ENCODE assay signal across 8 cellular contexts in the genomic region with DNA sequence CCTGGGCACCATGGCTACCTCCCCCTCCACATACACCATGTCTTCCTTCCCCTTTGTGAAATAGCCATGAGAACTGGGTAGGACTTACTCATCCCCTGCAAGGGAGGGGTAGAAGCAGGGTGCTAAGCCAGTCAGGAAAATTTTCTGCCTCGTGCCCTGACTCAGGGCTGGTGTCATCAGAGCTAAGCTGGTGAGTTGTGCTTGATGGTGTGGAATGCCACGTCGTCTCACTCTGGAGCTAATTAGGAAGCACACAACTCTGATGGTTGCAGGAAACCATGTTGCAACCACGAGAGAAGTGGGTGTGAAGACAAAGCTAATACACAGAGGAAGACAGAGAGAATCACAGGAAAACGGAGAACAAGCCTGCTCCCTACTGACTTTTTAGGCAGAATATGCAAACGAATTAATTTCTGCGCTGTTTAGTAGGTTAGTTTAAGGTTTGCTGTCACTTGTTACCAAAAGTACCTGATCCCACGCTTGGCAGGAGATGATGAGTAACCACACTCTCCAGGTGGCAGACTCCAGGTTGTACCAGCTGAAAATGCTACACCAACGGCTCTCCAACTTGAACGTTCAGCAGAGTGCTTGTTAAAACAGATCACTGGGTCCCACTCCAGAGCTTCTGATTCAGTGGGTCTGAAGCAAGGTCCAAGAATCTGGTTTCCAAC. TPM values are rescaled to one million over a fixed set of nuclear protein-coding genes. Genes with fewer than 3 reads are reported as not detected.
A peak's percentile ranks its signal among the peaks of the same experiment; 100 is the strongest.
DNase-seq lines count a peak whose midpoint lies in the region; ATAC-seq and TF ChIP-seq lines count a peak whose summit lies in the region.

No MANE protein-coding gene starts in this region.

- H3K27me3 ChIP-seq in neutrophil = no peaks in the 10 kb centered on the region

- peak overlapping the region; percentile 95 for H3K27ac ChIP-seq in neutrophil

- H3K4me3 Mint-ChIP-seq in T-cell = peak overlapping the region; percentile 9 to 67 (median 59)
- no peak overlapping the region for H3K4me3 Mint-ChIP-seq in chondrocyte (ENCODE audit: unreplicated experiment)

- H3K36me3 Mint-ChIP-seq in T-cell (peaks cover 27% of the 10 kb centered on the region), chondrocyte (ENCODE audit: low read depth) (peaks cover 6% of the 10 kb centered on the region)

- peaks cover 74 to 79% of the 10 kb centered on the region in 2 experiments for H3K4me1 ChIP-seq in neutrophil (ENCODE audit: control insufficient read depth in 1 of 2, insufficient read depth in 1 of 2, low read depth in 1 of 2, low read length in 1 of 2)

- ATAC-seq in T-cell (replicated peaks in 1 of 4) (peak; percentile 52 to 62 (median 58)), HG02840 (IDR thresholded peaks at IDR 0.05; ENCODE audit: low FRiP score, unreplicated experiment) (no peak), GM21619 (IDR thresholded peaks at IDR 0.05; ENCODE audit: unreplicated experiment) (no peak)

- POLR2A ChIA-PET in T-cell (lab: Charles Lee) = interaction anchor here (0.5 to 0.6 kb wide), 3 partner anchors 39 to 674 kb away, joined by 3 read pairs; no protein-coding TSS in a partner anchor

- H3K4me1 Mint-ChIP-seq in T-cell = peaks cover 54 to 79% (median 77%) of the 10 kb centered on the region in 3 donors
- H3K4me1 Mint-ChIP-seq in chondrocyte (ENCODE audit: low read depth) = peaks cover 14% of the 10 kb centered on the region

- H3K4me3 ChIP-seq in neutrophil (ENCODE audit: low read depth in 1 of 2, low read length in 1 of 2) = peak overlapping the region; percentile 47

- H3K9me3 Mint-ChIP-seq in T-cell (no peaks in the 10 kb centered on the region), chondrocyte (ENCODE audit: low read depth) (peaks cover 12% of the 10 kb centered on the region)

- H3K36me3 ChIP-seq in neutrophil = peaks cover 4% of the 10 kb centered on the region

- DNase-seq in EL (peak; percentile 95), T-cell (peak in 10 of 34 experiments; percentile 16 to 46 (median 29)), chondrocyte (ENCODE audit: low spot score) (no peak), NCI-H1694 (lab: John Stamatoyannopoulos, UW) (no peak), inferior parietal cortex (ENCODE audit: extremely low spot score) (no peak)

- no peaks in the 10 kb centered on the region for H3K9me3 ChIP-seq in neutrophil

- H3K27ac Mint-ChIP-seq in T-cell (peak overlapping the region; percentile 89 to 95), chondrocyte (ENCODE audit: unreplicated experiment) (peak overlapping the region; percentile 91)

- no peaks in the 10 kb centered on the region for H3K27me3 Mint-ChIP-seq in T-cell
- no peaks in the 10 kb centered on the region for H3K27me3 Mint-ChIP-seq in chondrocyte (ENCODE audit: low read depth)

- CTCF ChIA-PET in T-cell (lab: Charles Lee) = interaction anchor here (1.0 to 1.7 kb wide), 2 partner anchors 55 to 56 kb away, joined by 3 to 5 read pairs; a partner anchor contains a TSS

- TF ChIP-seq CTCF in chondrocyte (IDR thresholded peaks at IDR 0.05) (no peak), neutrophil (IDR thresholded peaks at IDR 0.05) (no peak)

RNA-seq across cellular contexts. Expression of a gene that starts 54.5 kb away (rescaled TPM):
- total RNA-seq in T-cell (100 to 1,000 TPM; 305 to 437 (median 331) TPM), chondrocyte (32.9 to 52.7 TPM (median 45.9 TPM) in 3 replicates)

Comparison
In these comparisons a context has a peak if more than half of its experiments do, and no peak if none do; other contexts are left out.
1. ATAC-seq: peak in T-cell (4 of 4); none in HG02840 (single experiment) and GM21619 (single experiment).